In the genomic region with DNA sequence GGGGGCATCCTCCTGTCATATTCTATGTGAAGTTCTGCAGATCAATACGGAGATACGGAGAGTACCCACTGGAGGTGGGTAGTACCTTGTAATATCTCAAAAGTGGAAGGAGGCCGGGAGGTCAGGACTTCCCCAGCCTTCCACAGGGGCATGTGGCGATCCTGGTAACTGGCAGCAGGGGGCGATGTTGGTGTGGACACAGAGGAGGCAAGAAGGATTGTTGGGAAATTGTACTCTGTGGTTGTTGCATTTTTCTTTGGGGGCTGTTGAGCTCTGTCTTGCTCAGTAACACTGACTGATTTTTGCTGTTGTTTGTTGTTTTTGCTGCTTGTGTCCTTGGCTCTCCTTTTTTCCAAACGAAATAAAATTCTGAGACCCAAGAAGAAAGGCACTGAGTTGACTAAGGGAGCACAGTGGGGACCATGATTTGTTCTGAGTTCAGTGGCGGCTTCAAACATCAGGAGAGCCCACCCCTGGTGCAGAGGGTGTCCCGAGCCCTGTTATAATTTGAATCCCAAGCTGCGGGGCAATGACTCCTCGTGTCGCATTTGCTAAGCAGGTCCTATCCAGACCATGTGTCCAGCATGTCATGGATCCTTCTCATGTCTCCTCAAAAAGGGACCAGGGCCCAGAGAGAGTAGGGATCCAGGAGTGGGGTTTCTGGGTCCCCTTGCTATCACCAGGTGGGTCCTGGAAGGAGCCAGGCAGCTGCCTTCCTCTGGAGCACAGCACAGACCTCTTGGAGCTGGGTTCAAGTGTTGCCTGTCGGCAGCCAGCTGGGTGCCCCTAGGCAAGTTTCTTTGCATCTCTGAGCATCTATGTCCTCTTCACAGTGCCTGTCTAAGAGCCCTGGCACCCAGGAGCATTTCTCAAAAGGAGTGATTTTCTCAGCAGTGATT, we compare ENCODE assay signal across 2 cellular contexts.
TF ChIP-seq lines count a peak whose summit lies in the region.

No MANE protein-coding gene starts in this region.

TF ChIP-seq in WTC11, 78 proteins besides CTCF, POLR2A, EP300 and RAD21 (continued from another document):
- TF ChIP-seq, protein P1, sequence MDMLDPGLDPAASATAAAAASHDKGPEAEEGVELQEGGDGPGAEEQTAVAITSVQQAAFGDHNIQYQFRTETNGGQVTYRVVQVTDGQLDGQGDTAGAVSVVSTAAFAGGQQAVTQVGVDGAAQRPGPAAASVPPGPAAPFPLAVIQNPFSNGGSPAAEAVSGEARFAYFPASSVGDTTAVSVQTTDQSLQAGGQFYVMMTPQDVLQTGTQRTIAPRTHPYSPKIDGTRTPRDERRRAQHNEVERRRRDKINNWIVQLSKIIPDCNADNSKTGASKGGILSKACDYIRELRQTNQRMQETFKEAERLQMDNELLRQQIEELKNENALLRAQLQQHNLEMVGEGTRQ (CRISPR knock-in tag; IDR thresholded peaks at IDR 0.05) = no peak
- TF ChIP-seq HMGA2 (CRISPR knock-in tag; IDR thresholded peaks at IDR 0.05) (no peak), NR1H2 (CRISPR knock-in tag; IDR thresholded peaks at IDR 0.05) (no peak), KAT7 (CRISPR knock-in tag; IDR thresholded peaks at IDR 0.05; ENCODE audit: borderline replicate concordance) (no peak)
- TF ChIP-seq, protein P2, sequence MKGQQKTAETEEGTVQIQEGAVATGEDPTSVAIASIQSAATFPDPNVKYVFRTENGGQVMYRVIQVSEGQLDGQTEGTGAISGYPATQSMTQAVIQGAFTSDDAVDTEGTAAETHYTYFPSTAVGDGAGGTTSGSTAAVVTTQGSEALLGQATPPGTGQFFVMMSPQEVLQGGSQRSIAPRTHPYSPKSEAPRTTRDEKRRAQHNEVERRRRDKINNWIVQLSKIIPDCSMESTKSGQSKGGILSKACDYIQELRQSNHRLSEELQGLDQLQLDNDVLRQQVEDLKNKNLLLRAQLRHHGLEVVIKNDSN (CRISPR knock-in tag; IDR thresholded peaks at IDR 0.05) = no peak
TF ChIP-seq in WTC11: peak in this region for 0.

TF ChIP-seq in liver, 16 proteins besides CTCF, POLR2A, EP300 and RAD21 (continued from another document):
- TF ChIP-seq, protein P3, sequence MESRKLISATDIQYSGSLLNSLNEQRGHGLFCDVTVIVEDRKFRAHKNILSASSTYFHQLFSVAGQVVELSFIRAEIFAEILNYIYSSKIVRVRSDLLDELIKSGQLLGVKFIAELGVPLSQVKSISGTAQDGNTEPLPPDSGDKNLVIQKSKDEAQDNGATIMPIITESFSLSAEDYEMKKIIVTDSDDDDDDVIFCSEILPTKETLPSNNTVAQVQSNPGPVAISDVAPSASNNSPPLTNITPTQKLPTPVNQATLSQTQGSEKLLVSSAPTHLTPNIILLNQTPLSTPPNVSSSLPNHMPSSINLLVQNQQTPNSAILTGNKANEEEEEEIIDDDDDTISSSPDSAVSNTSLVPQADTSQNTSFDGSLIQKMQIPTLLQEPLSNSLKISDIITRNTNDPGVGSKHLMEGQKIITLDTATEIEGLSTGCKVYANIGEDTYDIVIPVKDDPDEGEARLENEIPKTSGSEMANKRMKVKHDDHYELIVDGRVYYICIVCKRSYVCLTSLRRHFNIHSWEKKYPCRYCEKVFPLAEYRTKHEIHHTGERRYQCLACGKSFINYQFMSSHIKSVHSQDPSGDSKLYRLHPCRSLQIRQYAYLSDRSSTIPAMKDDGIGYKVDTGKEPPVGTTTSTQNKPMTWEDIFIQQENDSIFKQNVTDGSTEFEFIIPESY (IDR thresholded peaks at IDR 0.05) = no peak
- TF ChIP-seq HNF4A (conservative IDR thresholded peaks at IDR 0.05) = no peak
